ENCODE assay signal across 1 cellular context in genomic region chr11:68011046-68011943, GRCh38.
TF ChIP-seq lines count a peak whose summit lies in the region.

No MANE protein-coding gene starts in this region.

TF ChIP-seq in HepG2, 621 proteins besides CTCF, POLR2A, EP300 and RAD21:
- TF ChIP-seq JDP2 (CRISPR knock-in tag; IDR thresholded peaks at IDR 0.05; ENCODE audit: borderline replicate concordance): no peak
- TF ChIP-seq DPF2 (CRISPR knock-in tag; IDR thresholded peaks at IDR 0.05; ENCODE audit: borderline replicate concordance, low read depth): no peak
- TF ChIP-seq RCOR2 (CRISPR knock-in tag; IDR thresholded peaks at IDR 0.05): 0 out of 2 replicates have a peak, but pooled peaks have one; percentile 1
